ENCODE assay signal across 15 cellular contexts in genomic region chr22:26066534-26066933, GRCh38.
DNase-seq lines count a peak whose midpoint lies in the region; ATAC-seq and TF ChIP-seq lines count a peak whose summit lies in the region.
"Had no signal": no experiment of that assay in that cellular context is flagged by ENCODE, and none has a peak within 500 bp of the region (broad histone marks: within the 10 kb centered on the region; RNA-seq: fewer than 3 reads in every experiment).

No MANE protein-coding gene starts in this region.

- no peak overlapping the region for H3K27ac Mint-ChIP-seq in activated naive CD4-positive, alpha-beta T cell treated with anti-CD3 and anti-CD28 coated beads for 36 hours

- H4K20me1 ChIP-seq in hepatocyte (ENCODE audit: insufficient read depth, poor library complexity, severe bottlenecking) (no peaks in the 10 kb centered on the region), smooth muscle cell (ENCODE audit: low read depth) (no peaks in the 10 kb centered on the region)

- no peaks in the 10 kb centered on the region for H3K36me3 Mint-ChIP-seq in activated naive CD4-positive, alpha-beta T cell treated with anti-CD3 and anti-CD28 coated beads for 36 hours (ENCODE audit: low read depth)

- H3K4me3 ChIP-seq in hepatocyte, result no peak overlapping the region
- peak overlapping the region; percentile 9 for H3K4me3 ChIP-seq in smooth muscle cell
- H3K4me3 ChIP-seq: A549 had no signal

- DNase-seq in activated naive CD4-positive, alpha-beta T cell treated with anti-CD3 and anti-CD28 coated beads for 36 hours, result peak; percentile 24
- no peak for DNase-seq in activated naive CD4-positive, alpha-beta T cell treated with anti-CD3 and anti-CD28 coated beads, Interleukin-2, amount 50 U/mL, for 16 hours
- peak; percentile 67 for DNase-seq in NCI-H2171 treated with DMSO at 0.1 percent for 48 hours (lab: John Stamatoyannopoulos, UW)
- peak; percentile 17 for DNase-seq in hepatocyte (ENCODE audit: low spot score)
- no peak for DNase-seq in smooth muscle cell (lab: John Stamatoyannopoulos, UW; ENCODE audit: unreplicated experiment)
- no peak for DNase-seq in superior temporal gyrus (ENCODE audit: extremely low spot score)
- DNase-seq: activated CD4-positive, CD25-positive, alpha-beta regulatory T cell treated with anti-CD3 and anti-CD28 coated beads, Interleukin-2, amount 50 U/mL, for 72 hours; activated effector memory CD4-positive, alpha-beta T cell treated with anti-CD3 and anti-CD28 coated beads, Interleukin-2, amount 50 U/mL, for 16 hours; DMS53; MV-4-11; stimulated activated CD4-positive, alpha-beta T cell treated with anti-CD3 and anti-CD28 coated beads, Interleukin-4, amount 100 ng/mL, for 24 hours had no signal

- H3K36me3 ChIP-seq in hepatocyte (replicated peaks; ENCODE audit: insufficient read depth, low read depth), result no peaks in the 10 kb centered on the region
- no peaks in the 10 kb centered on the region for H3K36me3 ChIP-seq in smooth muscle cell (ENCODE audit: low read depth)

- H2AFZ ChIP-seq in hepatocyte (no peak overlapping the region), smooth muscle cell (ENCODE audit: low read depth) (peak overlapping the region; percentile 58)

- H3K9ac ChIP-seq in smooth muscle cell (ENCODE audit: low read depth), result peak overlapping the region; percentile 86

- H3K9me3 ChIP-seq in hepatocyte (ENCODE audit: low read depth) (no peaks in the 10 kb centered on the region), smooth muscle cell (replicated peaks; ENCODE audit: low read depth) (no peaks in the 10 kb centered on the region)
- H3K9me3 ChIP-seq: A549 had no signal

- 7% methylated on average over 6 of the region's 6 CpGs for whole genome bisulfite sequencing in hepatocyte (ENCODE audit: low lambda C conversion rate, missing lambda C conversion rate)
- WGBS in smooth muscle cell (ENCODE audit: low lambda C conversion rate), result 6% methylated on average over 6 of the region's 6 CpGs

- peak; percentile 6 for TF ChIP-seq CTCF in hepatocyte (IDR thresholded peaks at IDR 0.05; ENCODE audit: poor library complexity)
- no peak for TF ChIP-seq CTCF in smooth muscle cell (IDR thresholded peaks at IDR 0.05; ENCODE audit: borderline replicate concordance, insufficient read depth, poor library complexity, severe bottlenecking)

- H3F3A ChIP-seq in smooth muscle cell (ENCODE audit: low read depth), result peaks cover 17% of the 10 kb centered on the region

- no peak overlapping the region for H3K4me3 Mint-ChIP-seq in activated naive CD4-positive, alpha-beta T cell treated with anti-CD3 and anti-CD28 coated beads for 36 hours
- H3K4me3 Mint-ChIP-seq: central memory CD8-positive, alpha-beta T cell had no signal

- intact Hi-C loops in activated naive CD4-positive, alpha-beta T cell treated with anti-CD3 and anti-CD28 coated beads for 36 hours (cut with micrococcal nuclease), result no loop called here

- CTCF ChIA-PET in activated naive CD4-positive, alpha-beta T cell treated with anti-CD3 and anti-CD28 coated beads for 36 hours (lab: Charles Lee), result no interaction called here

- no peaks in the 10 kb centered on the region for H3K9me2 ChIP-seq in hepatocyte (replicated peaks; ENCODE audit: insufficient read depth)

- H3K4me1 ChIP-seq in hepatocyte (ENCODE audit: insufficient read depth) (no peaks in the 10 kb centered on the region), smooth muscle cell (ENCODE audit: low read depth) (peaks cover 40% of the 10 kb centered on the region)
- H3K4me1 ChIP-seq: A549 had no signal

- ATAC-seq in GM19467 (IDR thresholded peaks at IDR 0.05; ENCODE audit: unreplicated experiment) (no peak), GM18909 (IDR thresholded peaks at IDR 0.05; ENCODE audit: poor library complexity, unreplicated experiment) (no peak)
- ATAC-seq: A549 had no signal

- H3K9me3 Mint-ChIP-seq in activated naive CD4-positive, alpha-beta T cell treated with anti-CD3 and anti-CD28 coated beads for 36 hours, result no peaks in the 10 kb centered on the region
- H3K9me3 Mint-ChIP-seq: central memory CD8-positive, alpha-beta T cell had no signal

- H3K4me1 Mint-ChIP-seq in activated naive CD4-positive, alpha-beta T cell treated with anti-CD3 and anti-CD28 coated beads for 36 hours (ENCODE audit: low read depth), result peaks cover 3% of the 10 kb centered on the region
- H3K4me1 Mint-ChIP-seq: central memory CD8-positive, alpha-beta T cell had no signal

- H3K27me3 Mint-ChIP-seq in activated naive CD4-positive, alpha-beta T cell treated with anti-CD3 and anti-CD28 coated beads for 36 hours (ENCODE audit: low read depth), result peaks cover 8% of the 10 kb centered on the region

- H3K27me3 ChIP-seq in hepatocyte (peaks cover 25% of the 10 kb centered on the region), smooth muscle cell (ENCODE audit: low read depth) (no peaks in the 10 kb centered on the region)

- H3K79me2 ChIP-seq in hepatocyte (no peaks in the 10 kb centered on the region), smooth muscle cell (ENCODE audit: low read depth) (no peaks in the 10 kb centered on the region)

- peak overlapping the region; percentile 24 for H3K4me2 ChIP-seq in hepatocyte
- H3K4me2 ChIP-seq in smooth muscle cell, result peak overlapping the region; percentile 64
- H3K4me2 ChIP-seq: A549 had no signal

- no peak overlapping the region for H3K27ac ChIP-seq in hepatocyte
- peak overlapping the region; percentile 94 for H3K27ac ChIP-seq in smooth muscle cell (ENCODE audit: low read depth)
- H3K27ac ChIP-seq: A549 had no signal

Comparison
In these comparisons a context has a peak if more than half of its experiments do, and no peak if none do; other contexts are left out.
1. DNase-seq: peak in activated naive CD4-positive, alpha-beta T cell treated with anti-CD3 and anti-CD28 coated beads for 36 hours (single experiment), NCI-H2171 treated with DMSO at 0.1 percent for 48 hours (single experiment) and hepatocyte (single experiment); none in activated naive CD4-positive, alpha-beta T cell treated with anti-CD3 and anti-CD28 coated beads, Interleukin-2, amount 50 U/mL, for 16 hours (single experiment), smooth muscle cell (single experiment) and superior temporal gyrus (single experiment).